Comparison of ENCODE assay signal across 8 cellular contexts in genomic region chr4:101347557-101348366, GRCh38. TPM values are rescaled to one million over a fixed set of nuclear protein-coding genes. Genes with fewer than 3 reads are reported as not detected.
DNase-seq lines count a peak whose midpoint lies in the region; ATAC-seq and TF ChIP-seq lines count a peak whose summit lies in the region.

No MANE protein-coding gene starts in this region.

- H4K8ac ChIP-seq in H9 (replicated peaks; ENCODE audit: insufficient read length, low read depth, low read length), result no peak overlapping the region

- H3K36me3 Mint-ChIP-seq in H9 (ENCODE audit: insufficient read depth in 1 of 3, low read depth in 3 of 3), result peaks cover 0 to 1% (median 0%) of the 10 kb centered on the region in 3 experiments; a peak in 2 of 7 replicates
- peaks cover 5% of the 10 kb centered on the region for H3K36me3 Mint-ChIP-seq in nephron progenitor cell (ENCODE audit: low read depth)
- no peaks in the 10 kb centered on the region for H3K36me3 Mint-ChIP-seq in stimulated activated naive CD8-positive, alpha-beta T cell treated with anti-CD3 and anti-CD28 coated beads, Interleukin-15, Interleukin-2, amounts not matched to agents 100 ng/mL and 50 ng/mL, for 24 hours (ENCODE audit: low read depth)

- H3F3A ChIP-seq in Loucy (ENCODE audit: low read depth), result peaks cover 11% of the 10 kb centered on the region; the same call in 1 of the 2 replicates

- no peak overlapping the region for H3K27ac ChIP-seq in H9 (ENCODE audit: insufficient read length, low read depth, low read length)
- H3K27ac ChIP-seq in RWPE2 (ENCODE audit: poor library complexity, severe bottlenecking), result peak overlapping the region; percentile 94

- H3T11ph ChIP-seq in H9 (ENCODE audit: low read length), result no peak overlapping the region

- H3K4me3 ChIP-seq in Loucy (ENCODE audit: low read length, poor library complexity, severe bottlenecking) (peak overlapping the region; percentile 86), RWPE2 (ENCODE audit: severe bottlenecking) (peak overlapping the region; percentile 80)

- no peaks in the 10 kb centered on the region for H3K79me1 ChIP-seq in H9 (ENCODE audit: insufficient read depth, low read depth, low read length, poor library complexity, severe bottlenecking)

- H2BK120ac ChIP-seq in H9 (ENCODE audit: low read depth, low read length, poor library complexity, severe bottlenecking), result no peak overlapping the region

- H2BK20ac ChIP-seq in H9 (ENCODE audit: low read depth, low read length, poor library complexity, severe bottlenecking), result no peak overlapping the region

- no peak overlapping the region for H3K56ac ChIP-seq in H9 (ENCODE audit: insufficient read length, low read depth, low read length)

- H3K9me2 ChIP-seq in Loucy (replicated peaks; ENCODE audit: low read depth, low read length), result no peaks in the 10 kb centered on the region

- H3K9me3 Mint-ChIP-seq in H9 (no peaks in the 10 kb centered on the region; a peak in 2 of 5 replicates), nephron progenitor cell (peaks cover 5% of the 10 kb centered on the region)
- no peaks in the 10 kb centered on the region for H3K9me3 Mint-ChIP-seq in stimulated activated naive CD8-positive, alpha-beta T cell treated with anti-CD3 and anti-CD28 coated beads, Interleukin-15, Interleukin-2, amounts not matched to agents 100 ng/mL and 50 ng/mL, for 24 hours

- no peak overlapping the region for H2BK15ac ChIP-seq in H9 (ENCODE audit: low read depth, low read length)

- no peak overlapping the region for H2AK5ac ChIP-seq in H9 (ENCODE audit: insufficient read length, low read length)

- H4K20me1 ChIP-seq in H9 (ENCODE audit: control insufficient read depth, insufficient read depth, insufficient read length), result no peaks in the 10 kb centered on the region
- H4K20me1 ChIP-seq in Loucy (ENCODE audit: insufficient read depth, low read length, poor library complexity, severe bottlenecking), result peaks cover 29% of the 10 kb centered on the region

- H4K91ac ChIP-seq in H9 (ENCODE audit: insufficient read length, low read depth, low read length), result no peak overlapping the region

- H3K27me3 Mint-ChIP-seq in H9 (ENCODE audit: low read depth), result peaks cover 35% of the 10 kb centered on the region
- H3K27me3 Mint-ChIP-seq in nephron progenitor cell (ENCODE audit: low read depth, poor library complexity), result peaks cover 7% of the 10 kb centered on the region
- peaks cover 24% of the 10 kb centered on the region for H3K27me3 Mint-ChIP-seq in stimulated activated naive CD8-positive, alpha-beta T cell treated with anti-CD3 and anti-CD28 coated beads, Interleukin-15, Interleukin-2, amounts not matched to agents 100 ng/mL and 50 ng/mL, for 24 hours

- H3K14ac ChIP-seq in H9 (ENCODE audit: insufficient read depth, low read length), result no peak overlapping the region

- no peak overlapping the region for H3K23ac ChIP-seq in H9 (ENCODE audit: insufficient read length, low read depth, low read length)

- H3K27ac Mint-ChIP-seq in H9 (peak overlapping the region; percentile 39 to 90 (median 84); a peak in 5 of 7 replicates), nephron progenitor cell (peak overlapping the region; percentile 97)
- H3K27ac Mint-ChIP-seq in stimulated activated naive CD8-positive, alpha-beta T cell treated with anti-CD3 and anti-CD28 coated beads, Interleukin-15, Interleukin-2, amounts not matched to agents 100 ng/mL and 50 ng/mL, for 24 hours, result peak overlapping the region; percentile 76

- no peaks in the 10 kb centered on the region for H3K9me3 ChIP-seq in H9 (ENCODE audit: control insufficient read depth, low read depth, low read length)
- H3K9me3 ChIP-seq in Loucy (ENCODE audit: insufficient read depth, low read depth, low read length), result no peaks in the 10 kb centered on the region
- no peaks in the 10 kb centered on the region for H3K9me3 ChIP-seq in RWPE2 (ENCODE audit: severe bottlenecking)

- peak overlapping the region; percentile 76 for H3K4me2 ChIP-seq in H9 (ENCODE audit: insufficient read depth, insufficient read length, low read length)
- peak overlapping the region; percentile 96 for H3K4me2 ChIP-seq in Loucy (ENCODE audit: low read depth, low read length, poor library complexity, severe bottlenecking)

- no peak overlapping the region for H3K18ac ChIP-seq in H9 (ENCODE audit: insufficient read length, low read depth, low read length)

- H3K23me2 ChIP-seq in H9 (ENCODE audit: insufficient read length, low read depth, low read length, poor library complexity, severe bottlenecking), result peaks cover 12% of the 10 kb centered on the region

- peak; percentile 79 for ATAC-seq in RWPE2 (ENCODE audit: low read depth)

- peak overlapping the region; percentile 88 to 95 for H3K4me3 Mint-ChIP-seq in H9
- H3K4me3 Mint-ChIP-seq in nephron progenitor cell, result peak overlapping the region; percentile 99
- H3K4me3 Mint-ChIP-seq in stimulated activated naive CD8-positive, alpha-beta T cell treated with anti-CD3 and anti-CD28 coated beads, Interleukin-15, Interleukin-2, amounts not matched to agents 100 ng/mL and 50 ng/mL, for 24 hours, result peak overlapping the region; percentile 89

- TF ChIP-seq CTCF in H9 (conservative IDR thresholded peaks at IDR 0.05), result no peak
- no peak for TF ChIP-seq CTCF in Loucy (conservative IDR thresholded peaks at IDR 0.05; ENCODE audit: low read length)
- no peak for TF ChIP-seq CTCF in RWPE2 (IDR thresholded peaks at IDR 0.05; ENCODE audit: poor library complexity, severe bottlenecking)
- no peak for TF ChIP-seq CTCF in nephron progenitor cell (IDR thresholded peaks at IDR 0.05)

- no peak overlapping the region for H4K5ac ChIP-seq in H9 (ENCODE audit: insufficient read length, low read depth, low read length)

- DNase-seq in ELR (ENCODE audit: low read depth), result peak; percentile 95
- peak; percentile 97 for DNase-seq in H9
- DNase-seq in RWPE2 (ENCODE audit: low spot score), result peak; percentile 96
- DNase-seq in activated effector memory CD4-positive, alpha-beta T cell treated with anti-CD3 and anti-CD28 coated beads, Interleukin-2, amount 50 U/mL, for 16 hours, result peak; percentile 100
- peak; percentile 95 for DNase-seq in fibroblast of the conjunctiva (ENCODE audit: low read depth)
- peak; percentile 99 for DNase-seq in nephron progenitor cell

- H3K27me3 ChIP-seq in H9 (ENCODE audit: insufficient read depth, low read length), result no peaks in the 10 kb centered on the region
- H3K27me3 ChIP-seq in Loucy (ENCODE audit: insufficient read depth, low read length, poor library complexity, severe bottlenecking), result no peaks in the 10 kb centered on the region
- no peaks in the 10 kb centered on the region for H3K27me3 ChIP-seq in RWPE2 (ENCODE audit: insufficient read depth, poor library complexity, severe bottlenecking)

- H3K4me1 ChIP-seq in H9 (ENCODE audit: insufficient read depth, low read length) (peaks cover 3% of the 10 kb centered on the region; the same call in 1 of the 2 replicates), Loucy (ENCODE audit: insufficient read depth, low read length, poor library complexity, severe bottlenecking) (peaks cover 29% of the 10 kb centered on the region), RWPE2 (ENCODE audit: insufficient read depth, poor library complexity, severe bottlenecking) (peaks cover 28% of the 10 kb centered on the region)

- H2AFZ ChIP-seq in H9 (ENCODE audit: low read length) (no peak overlapping the region), Loucy (ENCODE audit: low read length) (peak overlapping the region; percentile 97)

- H3K36me3 ChIP-seq in Loucy (ENCODE audit: insufficient read depth, low read length) (no peaks in the 10 kb centered on the region), RWPE2 (ENCODE audit: low read depth) (peaks cover 10% of the 10 kb centered on the region; the same call in 1 of the 2 replicates)

- no peak overlapping the region for H2BK12ac ChIP-seq in H9 (ENCODE audit: insufficient read length, low read depth, low read length)

- H3K9ac ChIP-seq in H9 (ENCODE audit: extremely low read depth, insufficient read length, low read length) (peak overlapping the region; percentile 27), Loucy (ENCODE audit: low read depth, low read length, poor library complexity, severe bottlenecking) (peak overlapping the region; percentile 80)

- H3K79me2 ChIP-seq in H9 (ENCODE audit: insufficient read depth, low read length) (peaks cover 6% of the 10 kb centered on the region; the same call in 1 of the 2 replicates), Loucy (ENCODE audit: insufficient read depth, low read length) (peaks cover 30% of the 10 kb centered on the region)

- H3K4ac ChIP-seq in H9 (ENCODE audit: low read depth, low read length), result no peak overlapping the region

- H3K4me1 Mint-ChIP-seq in H9 (peaks cover 11 to 18% of the 10 kb centered on the region in 2 experiments), nephron progenitor cell (peaks cover 34% of the 10 kb centered on the region)
- H3K4me1 Mint-ChIP-seq in stimulated activated naive CD8-positive, alpha-beta T cell treated with anti-CD3 and anti-CD28 coated beads, Interleukin-15, Interleukin-2, amounts not matched to agents 100 ng/mL and 50 ng/mL, for 24 hours (ENCODE audit: low read depth), result peaks cover 39% of the 10 kb centered on the region

- no peak overlapping the region for H2BK5ac ChIP-seq in H9 (ENCODE audit: insufficient read length, low read length)

- no CpG with 5 or more reads among the region's 71 CpGs for WGBS in H9 (ENCODE audit: extremely low coverage, insufficient read length, low lambda C conversion rate)

RNA-seq across cellular contexts. Expression of gene PPP3CA, which starts 0.4 kb away (rescaled TPM):
- 15.5 and 16.8 TPM in 2 replicates for total RNA-seq in H9 (2021)
